ENCODE assay signal across 33 cellular contexts in genomic region chr17:79203016-79203415, GRCh38.
DNase-seq lines count a peak whose midpoint lies in the region; ATAC-seq and TF ChIP-seq lines count a peak whose summit lies in the region.
"Had no signal": no experiment of that assay in that cellular context is flagged by ENCODE, and none has a peak within 500 bp of the region (broad histone marks: within the 10 kb centered on the region; RNA-seq: fewer than 3 reads in every experiment).

No MANE protein-coding gene starts in this region.

- ATAC-seq in GM21390 (IDR thresholded peaks at IDR 0.05; ENCODE audit: unreplicated experiment), result no peak
- ATAC-seq: activated CD4-positive, alpha-beta T cell treated with anti-CD3 and anti-CD28 coated beads for 36 hours; activated CD8-positive, alpha-beta T cell treated with anti-CD3 and anti-CD28 coated beads, Interleukin-2, amount 10 ng/mL, durations not matched to agents 7 days and 5 days; gastroesophageal sphincter; left colon; pancreas; stimulated activated effector memory CD8-positive, alpha-beta T cell treated with anti-CD3 and anti-CD28 coated beads, Interleukin-12 subunit alpha, Interleukin-12 subunit beta, amount 100 ng/mL, for 72 hours had no signal

- H4K20me1 ChIP-seq in Loucy (ENCODE audit: insufficient read depth, low read length, poor library complexity, severe bottlenecking), result no peaks in the 10 kb centered on the region

- no peak overlapping the region for H2AFZ ChIP-seq in Loucy (ENCODE audit: low read length)

- no peak overlapping the region for H3K4me3 Mint-ChIP-seq in glutamatergic neuron (ENCODE audit: unreplicated experiment)
- H3K4me3 Mint-ChIP-seq: activated CD4-positive, alpha-beta T cell treated with anti-CD3 and anti-CD28 coated beads for 36 hours; activated CD8-positive, alpha-beta T cell treated with anti-CD3 and anti-CD28 coated beads, Interleukin-2, amount 10 ng/mL, durations not matched to agents 7 days and 5 days; activated naive CD4-positive, alpha-beta T cell treated with anti-CD3 and anti-CD28 coated beads, Interleukin-2, amount 50 U/mL, for 24 hours; CD8-positive, alpha-beta memory T cell; immature natural killer cell; nephron progenitor cell; stimulated activated effector memory CD8-positive, alpha-beta T cell treated with anti-CD3 and anti-CD28 coated beads, Interleukin-12 subunit alpha, Interleukin-12 subunit beta, amount 100 ng/mL, for 72 hours had no signal

- peaks cover 41% of the 10 kb centered on the region for H3K4me1 Mint-ChIP-seq in glutamatergic neuron (ENCODE audit: low read depth, unreplicated experiment)
- H3K4me1 Mint-ChIP-seq: activated CD4-positive, alpha-beta T cell treated with anti-CD3 and anti-CD28 coated beads for 36 hours; activated naive CD4-positive, alpha-beta T cell treated with anti-CD3 and anti-CD28 coated beads, Interleukin-2, amount 50 U/mL, for 24 hours; CD8-positive, alpha-beta memory T cell; immature natural killer cell; stimulated activated effector memory CD8-positive, alpha-beta T cell treated with anti-CD3 and anti-CD28 coated beads, Interleukin-12 subunit alpha, Interleukin-12 subunit beta, amount 100 ng/mL, for 72 hours had no signal

- H3K79me2 ChIP-seq in Loucy (ENCODE audit: insufficient read depth, low read length), result no peaks in the 10 kb centered on the region

- H3K9me3 Mint-ChIP-seq in glutamatergic neuron (ENCODE audit: unreplicated experiment), result peaks cover 20% of the 10 kb centered on the region
- H3K9me3 Mint-ChIP-seq: activated naive CD4-positive, alpha-beta T cell treated with anti-CD3 and anti-CD28 coated beads, Interleukin-2, amount 50 U/mL, for 24 hours; activated T-helper 2 cell treated with anti-CD3 and anti-CD28 coated beads, Interferon-gamma antibody, Interleukin-2, Interleukin-4, amounts not matched to agents 10 μg/mL and 5 μg/mL and 100 μg/mL, durations not matched to agents 14 hours and 24 hours and 36 hours; CD8-positive, alpha-beta memory T cell; immature natural killer cell; nephron progenitor cell; stimulated activated effector memory CD8-positive, alpha-beta T cell treated with anti-CD3 and anti-CD28 coated beads, Interleukin-12 subunit alpha, Interleukin-12 subunit beta, amount 100 ng/mL, for 72 hours had no signal

- no peak overlapping the region for H3K4me2 ChIP-seq in Loucy (ENCODE audit: low read depth, low read length, poor library complexity, severe bottlenecking)

- peak; percentile 24 for TF ChIP-seq CTCF in GM12864 (IDR thresholded peaks at IDR 0.05; ENCODE audit: low read depth, low read length, missing control alignments)
- peak; percentile 37 for TF ChIP-seq CTCF in Loucy (conservative IDR thresholded peaks at IDR 0.05; ENCODE audit: low read length)
- TF ChIP-seq CTCF in glutamatergic neuron (IDR thresholded peaks at IDR 0.05; ENCODE audit: partially characterized antibody, unreplicated experiment), result peak; percentile 34

- H3K27me3 ChIP-seq in Loucy (ENCODE audit: insufficient read depth, low read length, poor library complexity, severe bottlenecking), result no peaks in the 10 kb centered on the region
- no peaks in the 10 kb centered on the region for H3K27me3 ChIP-seq in effector memory CD4-positive, alpha-beta T cell (replicated peaks; ENCODE audit: control insufficient read depth, insufficient read depth, low read length, poor library complexity, severe bottlenecking)
- H3K27me3 ChIP-seq: pancreas had no signal

- DNase-seq in GM12864 (ENCODE audit: low read depth) (no peak), NCI-H82 treated with DMSO at 0.1 percent for 48 hours (lab: John Stamatoyannopoulos, UW; ENCODE audit: unreplicated experiment) (peak; percentile 31), glutamatergic neuron (no peak), NCI-H1436 treated with DMSO at 0.1 percent for 48 hours (lab: John Stamatoyannopoulos, UW) (no peak), nucleus accumbens (lab: John Stamatoyannopoulos, UW) (no peak)
- DNase-seq in effector memory CD4-positive, alpha-beta T cell, result no peak
- DNase-seq: ACHN; activated CD4-positive, alpha-beta T cell treated with anti-CD3 and anti-CD28 coated beads for 36 hours; activated CD8-positive, alpha-beta T cell treated with anti-CD3 and anti-CD28 coated beads, Interleukin-2, amount 10 ng/mL, durations not matched to agents 7 days and 5 days; amygdala; CD8-positive, alpha-beta memory T cell; DMS153; hippocampal formation; immature natural killer cell; KBM-7; left colon; mammary epithelial cell; MG63; NCI-H2081; NCI-H226; NCI-H748 treated with DMSO at 0.1 percent for 48 hours; nephron progenitor cell; substantia nigra; T-helper 2 cell; trophoblast cell had no signal

- H3K27me3 Mint-ChIP-seq in glutamatergic neuron (ENCODE audit: unreplicated experiment), result peaks cover 17% of the 10 kb centered on the region

- no peaks in the 10 kb centered on the region for H3F3A ChIP-seq in Loucy (ENCODE audit: low read depth)

- H3K27ac Mint-ChIP-seq in glutamatergic neuron (ENCODE audit: unreplicated experiment), result peak overlapping the region; percentile 89
- H3K27ac Mint-ChIP-seq: activated CD4-positive, alpha-beta T cell treated with anti-CD3 and anti-CD28 coated beads for 36 hours; activated CD8-positive, alpha-beta T cell treated with anti-CD3 and anti-CD28 coated beads, Interleukin-2, amount 10 ng/mL, durations not matched to agents 7 days and 5 days; activated naive CD4-positive, alpha-beta T cell treated with anti-CD3 and anti-CD28 coated beads, Interleukin-2, amount 50 U/mL, for 24 hours; activated T-helper 2 cell treated with anti-CD3 and anti-CD28 coated beads, Interferon-gamma antibody, Interleukin-2, Interleukin-4, amounts not matched to agents 10 μg/mL and 5 μg/mL and 100 μg/mL, durations not matched to agents 14 hours and 24 hours and 36 hours; CD8-positive, alpha-beta memory T cell; immature natural killer cell; nephron progenitor cell; stimulated activated effector memory CD8-positive, alpha-beta T cell treated with anti-CD3 and anti-CD28 coated beads, Interleukin-12 subunit alpha, Interleukin-12 subunit beta, amount 100 ng/mL, for 72 hours had no signal

- peaks cover 3% of the 10 kb centered on the region for H3K36me3 Mint-ChIP-seq in glutamatergic neuron (ENCODE audit: unreplicated experiment)
- H3K36me3 Mint-ChIP-seq: activated naive CD4-positive, alpha-beta T cell treated with anti-CD3 and anti-CD28 coated beads, Interleukin-2, amount 50 U/mL, for 24 hours; CD8-positive, alpha-beta memory T cell; immature natural killer cell; stimulated activated effector memory CD8-positive, alpha-beta T cell treated with anti-CD3 and anti-CD28 coated beads, Interleukin-12 subunit alpha, Interleukin-12 subunit beta, amount 100 ng/mL, for 72 hours had no signal

- no peaks in the 10 kb centered on the region for H3K9me2 ChIP-seq in Loucy (replicated peaks; ENCODE audit: low read depth, low read length)

- no peak overlapping the region for H3K9ac ChIP-seq in Loucy (ENCODE audit: low read depth, low read length, poor library complexity, severe bottlenecking)

- H3K36me3 ChIP-seq in Loucy (ENCODE audit: insufficient read depth, low read length), result no peaks in the 10 kb centered on the region
- H3K36me3 ChIP-seq in effector memory CD4-positive, alpha-beta T cell (ENCODE audit: control insufficient read depth, insufficient read depth, low read length), result no peaks in the 10 kb centered on the region
- H3K36me3 ChIP-seq: gastroesophageal sphincter, MG63, pancreas had no signal

- no peaks in the 10 kb centered on the region for H3K4me1 ChIP-seq in Loucy (ENCODE audit: insufficient read depth, low read length, poor library complexity, severe bottlenecking)
- H3K4me1 ChIP-seq in effector memory CD4-positive, alpha-beta T cell (ENCODE audit: control insufficient read depth, insufficient read depth, low read length, poor library complexity, severe bottlenecking), result no peaks in the 10 kb centered on the region
- H3K4me1 ChIP-seq: gastroesophageal sphincter, pancreas had no signal

- H3K9me3 ChIP-seq in Loucy (ENCODE audit: insufficient read depth, low read depth, low read length), result no peaks in the 10 kb centered on the region
- H3K9me3 ChIP-seq in effector memory CD4-positive, alpha-beta T cell (ENCODE audit: control insufficient read depth, low read length), result no peaks in the 10 kb centered on the region
- H3K9me3 ChIP-seq: gastroesophageal sphincter, MG63, pancreas had no signal

- no peak overlapping the region for H3K27ac ChIP-seq in effector memory CD4-positive, alpha-beta T cell (ENCODE audit: insufficient read depth, low read length, poor library complexity, severe bottlenecking)
- H3K27ac ChIP-seq: gastroesophageal sphincter, HL-60, pancreas had no signal

- H3K4me3 ChIP-seq in GM12864 (ENCODE audit: low read depth, low read length) (no peak overlapping the region), Loucy (ENCODE audit: low read length, poor library complexity, severe bottlenecking) (no peak overlapping the region)
- no peak overlapping the region for H3K4me3 ChIP-seq in effector memory CD4-positive, alpha-beta T cell (ENCODE audit: insufficient read depth, low read depth, low read length, poor library complexity, severe bottlenecking)
- H3K4me3 ChIP-seq: gastroesophageal sphincter, MG63, pancreas had no signal
